16 cellular contexts compared by ENCODE assay signal in genomic region chr12:108173160-108173559, GRCh38. TPM values are rescaled to one million over a fixed set of nuclear protein-coding genes. Genes with fewer than 3 reads are reported as not detected.
"Had no signal": no experiment of that assay in that cellular context is flagged by ENCODE, and none has a peak within 500 bp of the region (broad histone marks: within the 10 kb centered on the region; RNA-seq: fewer than 3 reads in every experiment).

No MANE protein-coding gene starts in this region.

- ATAC-seq: left colon; right cardiac atrium; stimulated activated naive B cell treated with anti-CD40 and anti-IgM and Interleukin-4, amounts not matched to agents 10 μg/mL and 1 μg/mL and 100 μg/mL, for 72 hours; T-helper 17 cell had no signal

- DNase-seq: activated CD4-positive, alpha-beta T cell treated with anti-CD3 and anti-CD28 coated beads, Interleukin-2, amount 10 ng/mL, durations not matched to agents 7 days and 5 days; activated CD4-positive, CD25-positive, alpha-beta regulatory T cell; activated CD8-positive, alpha-beta memory T cell treated with anti-CD3 and anti-CD28 coated beads for 24 hours; activated T-cell treated with anti-CD3 and anti-CD28 coated beads for 4 hours; cortex of kidney; effector memory CD4-positive, alpha-beta T cell; left colon; naive B cell; right cardiac atrium; stimulated activated naive B cell treated with anti-CD40 and anti-IgM and Interleukin-4, amounts not matched to agents 10 μg/mL and 1 μg/mL and 100 μg/mL, for 72 hours; T-helper 17 cell; trophoblast cell had no signal

- H3K4me3 Mint-ChIP-seq: activated CD4-positive, alpha-beta T cell treated with anti-CD3 and anti-CD28 coated beads, Interleukin-2, amount 10 ng/mL, durations not matched to agents 7 days and 5 days; activated naive CD4-positive, alpha-beta T cell treated with anti-CD3 and anti-CD28 coated beads, Interleukin-2, amount 50 U/mL, for 24 hours; naive B cell; stimulated activated naive B cell treated with anti-CD40 and anti-IgM and Interleukin-4, amounts not matched to agents 10 μg/mL and 1 μg/mL and 100 μg/mL, for 72 hours; T-helper 17 cell had no signal

- H3K27ac Mint-ChIP-seq: activated CD4-positive, alpha-beta T cell treated with anti-CD3 and anti-CD28 coated beads, Interleukin-2, amount 10 ng/mL, durations not matched to agents 7 days and 5 days; activated naive CD4-positive, alpha-beta T cell treated with anti-CD3 and anti-CD28 coated beads, Interleukin-2, amount 50 U/mL, for 24 hours; activated T-helper 2 cell treated with anti-CD3 and anti-CD28 coated beads, Interferon-gamma antibody, Interleukin-2, Interleukin-4, amounts not matched to agents 10 μg/mL and 5 μg/mL and 100 μg/mL, durations not matched to agents 14 hours and 24 hours and 36 hours; naive B cell; stimulated activated naive B cell treated with anti-CD40 and anti-IgM and Interleukin-4, amounts not matched to agents 10 μg/mL and 1 μg/mL and 100 μg/mL, for 72 hours; T-helper 17 cell had no signal

- H3K4me3 ChIP-seq: lung had no signal

- H3K4me1 Mint-ChIP-seq: activated CD4-positive, alpha-beta T cell treated with anti-CD3 and anti-CD28 coated beads, Interleukin-2, amount 10 ng/mL, durations not matched to agents 7 days and 5 days; activated naive CD4-positive, alpha-beta T cell treated with anti-CD3 and anti-CD28 coated beads, Interleukin-2, amount 50 U/mL, for 24 hours; naive B cell; stimulated activated naive B cell treated with anti-CD40 and anti-IgM and Interleukin-4, amounts not matched to agents 10 μg/mL and 1 μg/mL and 100 μg/mL, for 72 hours; T-helper 17 cell had no signal

- H3K9me3 Mint-ChIP-seq: activated CD4-positive, alpha-beta T cell treated with anti-CD3 and anti-CD28 coated beads, Interleukin-2, amount 10 ng/mL, durations not matched to agents 7 days and 5 days; activated naive CD4-positive, alpha-beta T cell treated with anti-CD3 and anti-CD28 coated beads, Interleukin-2, amount 50 U/mL, for 24 hours; activated T-helper 2 cell treated with anti-CD3 and anti-CD28 coated beads, Interferon-gamma antibody, Interleukin-2, Interleukin-4, amounts not matched to agents 10 μg/mL and 5 μg/mL and 100 μg/mL, durations not matched to agents 14 hours and 24 hours and 36 hours had no signal

- H3K36me3 Mint-ChIP-seq: activated naive CD4-positive, alpha-beta T cell treated with anti-CD3 and anti-CD28 coated beads, Interleukin-2, amount 50 U/mL, for 24 hours; naive B cell; stimulated activated naive B cell treated with anti-CD40 and anti-IgM and Interleukin-4, amounts not matched to agents 10 μg/mL and 1 μg/mL and 100 μg/mL, for 72 hours had no signal

RNA-seq across cellular contexts. Expression of gene WSCD2, which starts 44.1 kb away (rescaled TPM):
- total RNA-seq: activated CD4-positive, alpha-beta T cell treated with anti-CD3 and anti-CD28 coated beads, Interleukin-2, amount 10 ng/mL, durations not matched to agents 7 days and 5 days; activated T-helper 2 cell treated with anti-CD3 and anti-CD28 coated beads, Interferon-gamma antibody, Interleukin-2, Interleukin-4, amounts not matched to agents 10 μg/mL and 5 μg/mL and 100 μg/mL, durations not matched to agents 14 hours and 24 hours and 36 hours; epithelial cell of proximal tubule had no signal
